In genomic region chr17:81272616-81273015, GRCh38 we compare ENCODE assay signal across 16 cellular contexts. TPM values are rescaled to one million over a fixed set of nuclear protein-coding genes. Genes with fewer than 3 reads are reported as not detected.
A peak's percentile ranks its signal among the peaks of the same experiment; 100 is the strongest.
DNase-seq lines count a peak whose midpoint lies in the region; ATAC-seq and TF ChIP-seq lines count a peak whose summit lies in the region.
"Had no signal": no experiment of that assay in that cellular context is flagged by ENCODE, and none has a peak within 500 bp of the region (broad histone marks: within the 10 kb centered on the region; RNA-seq: fewer than 3 reads in every experiment).

No MANE protein-coding gene starts in this region.

- TF ChIP-seq EP300 in upper lobe of left lung (IDR thresholded peaks at IDR 0.05), result no peak

- H3K27ac ChIP-seq in upper lobe of left lung, result peak overlapping the region in 2 of 4 donors; percentile 52 to 68
- H3K27ac ChIP-seq: PC-9, vagina had no signal

- 60 to 70% methylated on average over 12 of the region's 12 CpGs for WGBS in upper lobe of left lung, 2 donors

- intact Hi-C loops in activated T-helper 1 cell treated with anti-CD3 and anti-CD28 coated beads, Interleukin-12 subunit alpha, Interleukin-12 subunit beta, Interleukin-2, Interleukin-4 antibody, amounts not matched to agents 30 ng/mL and 10 ng/mL and 1 ng/mL, durations not matched to agents 14 hours and 24 hours and 36 hours (cut with micrococcal nuclease), result no loop called here

- no peaks in the 10 kb centered on the region for H3K27me3 Mint-ChIP-seq in activated naive CD4-positive, alpha-beta T cell treated with anti-CD3 and anti-CD28 coated beads, Interleukin-2, amount 50 U/mL, for 24 hours
- H3K27me3 Mint-ChIP-seq in activated T-helper 1 cell treated with anti-CD3 and anti-CD28 coated beads, Interleukin-12 subunit alpha, Interleukin-12 subunit beta, Interleukin-2, Interleukin-4 antibody, amounts not matched to agents 30 ng/mL and 10 ng/mL and 1 ng/mL, durations not matched to agents 14 hours and 24 hours and 36 hours (ENCODE audit: insufficient read depth), result no peaks in the 10 kb centered on the region
- H3K27me3 Mint-ChIP-seq: stimulated activated naive CD8-positive, alpha-beta T cell treated with anti-CD3 and anti-CD28 coated beads, Interleukin-15, amount 100 ng/mL, for 72 hours had no signal

- no peak overlapping the region for H3K4me3 ChIP-seq in LNCaP clone FGC (ENCODE audit: low read depth, low read length)
- H3K4me3 ChIP-seq in upper lobe of left lung, result no peak overlapping the region
- H3K4me3 ChIP-seq: PC-9, vagina had no signal

- no peak for TF ChIP-seq POLR2A in upper lobe of left lung (IDR thresholded peaks at IDR 0.05)

- H3K9me3 ChIP-seq in upper lobe of left lung, result no peaks in the 10 kb centered on the region
- H3K9me3 ChIP-seq: SK-N-SH, vagina had no signal

- no peak overlapping the region for H3K4me3 Mint-ChIP-seq in activated naive CD4-positive, alpha-beta T cell treated with anti-CD3 and anti-CD28 coated beads, Interleukin-2, amount 50 U/mL, for 24 hours
- H3K4me3 Mint-ChIP-seq in activated T-helper 1 cell treated with anti-CD3 and anti-CD28 coated beads, Interleukin-12 subunit alpha, Interleukin-12 subunit beta, Interleukin-2, Interleukin-4 antibody, amounts not matched to agents 30 ng/mL and 10 ng/mL and 1 ng/mL, durations not matched to agents 14 hours and 24 hours and 36 hours, result no peak overlapping the region
- H3K4me3 Mint-ChIP-seq: stimulated activated naive CD8-positive, alpha-beta T cell treated with anti-CD3 and anti-CD28 coated beads, Interleukin-15, amount 100 ng/mL, for 72 hours had no signal

- H3K36me3 Mint-ChIP-seq in activated naive CD4-positive, alpha-beta T cell treated with anti-CD3 and anti-CD28 coated beads, Interleukin-2, amount 50 U/mL, for 24 hours, result peaks cover 11% of the 10 kb centered on the region
- H3K36me3 Mint-ChIP-seq in activated naive CD4-positive, alpha-beta T cell treated with anti-CD3 and anti-CD28 coated beads, Interleukin-2, amount 50 U/mL, for 72 hours, result peaks cover 4% of the 10 kb centered on the region in 2 donors
- H3K36me3 Mint-ChIP-seq in activated T-helper 1 cell treated with anti-CD3 and anti-CD28 coated beads, Interleukin-12 subunit alpha, Interleukin-12 subunit beta, Interleukin-2, Interleukin-4 antibody, amounts not matched to agents 30 ng/mL and 10 ng/mL and 1 ng/mL, durations not matched to agents 14 hours and 24 hours and 36 hours (ENCODE audit: low read depth), result peaks cover 33% of the 10 kb centered on the region

- peaks cover 6% of the 10 kb centered on the region for H3K4me1 Mint-ChIP-seq in activated naive CD4-positive, alpha-beta T cell treated with anti-CD3 and anti-CD28 coated beads, Interleukin-2, amount 50 U/mL, for 24 hours
- no peaks in the 10 kb centered on the region for H3K4me1 Mint-ChIP-seq in activated T-helper 1 cell treated with anti-CD3 and anti-CD28 coated beads, Interleukin-12 subunit alpha, Interleukin-12 subunit beta, Interleukin-2, Interleukin-4 antibody, amounts not matched to agents 30 ng/mL and 10 ng/mL and 1 ng/mL, durations not matched to agents 14 hours and 24 hours and 36 hours (ENCODE audit: low read depth)

- peak overlapping the region; percentile 41 for H3K27ac Mint-ChIP-seq in activated naive CD4-positive, alpha-beta T cell treated with anti-CD3 and anti-CD28 coated beads, Interleukin-2, amount 50 U/mL, for 24 hours
- no peak overlapping the region for H3K27ac Mint-ChIP-seq in activated naive CD4-positive, alpha-beta T cell treated with anti-CD3 and anti-CD28 coated beads, Interleukin-2, amount 50 U/mL, for 72 hours
- H3K27ac Mint-ChIP-seq in activated T-helper 1 cell treated with anti-CD3 and anti-CD28 coated beads, Interleukin-12 subunit alpha, Interleukin-12 subunit beta, Interleukin-2, Interleukin-4 antibody, amounts not matched to agents 30 ng/mL and 10 ng/mL and 1 ng/mL, durations not matched to agents 14 hours and 24 hours and 36 hours, result peak overlapping the region; percentile 40
- H3K27ac Mint-ChIP-seq: stimulated activated naive CD8-positive, alpha-beta T cell treated with anti-CD3 and anti-CD28 coated beads, Interleukin-15, amount 100 ng/mL, for 72 hours had no signal

- no peak for ATAC-seq in activated naive CD4-positive, alpha-beta T cell treated with anti-CD3 and anti-CD28 coated beads, Interleukin-2, amount 50 U/mL, for 72 hours
- ATAC-seq in upper lobe of left lung (ENCODE audit: low FRiP score in 2 of 2), result no peak
- ATAC-seq in HG03469 (IDR thresholded peaks at IDR 0.05; ENCODE audit: unreplicated experiment), result no peak
- ATAC-seq: left ventricle myocardium superior; stimulated activated naive CD8-positive, alpha-beta T cell treated with anti-CD3 and anti-CD28 coated beads, Interleukin-15, amount 100 ng/mL, for 72 hours had no signal

- TF ChIP-seq CTCF in LNCaP clone FGC (IDR thresholded peaks at IDR 0.05; ENCODE audit: control insufficient read depth, extremely low read depth, insufficient read depth) (no peak), upper lobe of left lung (IDR thresholded peaks at IDR 0.05) (no peak)

- H3K27me3 ChIP-seq in upper lobe of left lung, result no peaks in the 10 kb centered on the region
- H3K27me3 ChIP-seq: vagina had no signal

- peaks cover 0 to 82% (median 65%) of the 10 kb centered on the region in 4 donors for H3K36me3 ChIP-seq in upper lobe of left lung

- H3K9me3 Mint-ChIP-seq in activated naive CD4-positive, alpha-beta T cell treated with anti-CD3 and anti-CD28 coated beads, Interleukin-2, amount 50 U/mL, for 24 hours, result no peaks in the 10 kb centered on the region
- H3K9me3 Mint-ChIP-seq in activated naive CD4-positive, alpha-beta T cell treated with anti-CD3 and anti-CD28 coated beads, Interleukin-2, amount 50 U/mL, for 72 hours, result no peaks in the 10 kb centered on the region
- no peaks in the 10 kb centered on the region for H3K9me3 Mint-ChIP-seq in activated T-helper 1 cell treated with anti-CD3 and anti-CD28 coated beads, Interleukin-12 subunit alpha, Interleukin-12 subunit beta, Interleukin-2, Interleukin-4 antibody, amounts not matched to agents 30 ng/mL and 10 ng/mL and 1 ng/mL, durations not matched to agents 14 hours and 24 hours and 36 hours
- H3K9me3 Mint-ChIP-seq: stimulated activated naive CD8-positive, alpha-beta T cell treated with anti-CD3 and anti-CD28 coated beads, Interleukin-15, amount 100 ng/mL, for 72 hours had no signal

- peaks cover 11 to 25% (median 15%) of the 10 kb centered on the region in 4 donors for H3K4me1 ChIP-seq in upper lobe of left lung

- DNase-seq in activated naive CD4-positive, alpha-beta T cell treated with anti-CD3 and anti-CD28 coated beads, Interleukin-2, amount 50 U/mL, for 72 hours (ENCODE audit: low spot score in 2 of 2), result no peak
- DNase-seq in LNCaP clone FGC (ENCODE audit: low read depth), result peak; percentile 95
- no peak for DNase-seq in activated T-helper 1 cell treated with anti-CD3 and anti-CD28 coated beads, Interleukin-12 subunit alpha, Interleukin-12 subunit beta, Interleukin-2, Interleukin-4 antibody, amounts not matched to agents 30 ng/mL and 10 ng/mL and 1 ng/mL, durations not matched to agents 14 hours and 24 hours and 36 hours (ENCODE audit: low spot score)
- peak; percentile 79 to 85 for DNase-seq in upper lobe of left lung
- DNase-seq in RKO (ENCODE audit: low spot score), result no peak
- no peak for DNase-seq in NCI-H446 (lab: John Stamatoyannopoulos, UW)
- DNase-seq: DMS 273 treated with DMSO at 0.1 percent for 48 hours; foreskin fibroblast; left ventricle myocardium superior; PC-9; SK-N-SH; stimulated activated CD4-positive, alpha-beta T cell treated with anti-CD3 and anti-CD28 coated beads, Interleukin-15, amount 100 ng/mL, for 24 hours; stimulated activated naive CD8-positive, alpha-beta T cell treated with anti-CD3 and anti-CD28 coated beads, Interleukin-15, amount 100 ng/mL, for 72 hours had no signal

RNA-seq across cellular contexts. Expression of gene SLC38A10, which starts 22.5 kb away (rescaled TPM):
- 10 to 100 TPM; 19.9 to 72.0 TPM for total RNA-seq in activated naive CD4-positive, alpha-beta T cell treated with anti-CD3 and anti-CD28 coated beads, Interleukin-2, amount 50 U/mL, for 72 hours
- total RNA-seq in activated T-helper 1 cell treated with anti-CD3 and anti-CD28 coated beads, Interleukin-12 subunit alpha, Interleukin-12 subunit beta, Interleukin-2, Interleukin-4 antibody, amounts not matched to agents 30 ng/mL and 10 ng/mL and 1 ng/mL, durations not matched to agents 14 hours and 24 hours and 36 hours, result 99.7 and 101 TPM in 2 replicates
- 100 to 1,000 TPM in 4 of 6 donors, 10 to 100 TPM in 2; 90.6 to 208 (median 110) TPM for total RNA-seq in upper lobe of left lung

RNA-seq across cellular contexts. Expression of gene NDUFAF8, which starts 33.5 kb away (rescaled TPM):
- total RNA-seq in activated naive CD4-positive, alpha-beta T cell treated with anti-CD3 and anti-CD28 coated beads, Interleukin-2, amount 50 U/mL, for 72 hours, result 10 to 100 TPM; 50.1 to 52.5 TPM
- 71.9 and 78.3 TPM in 2 replicates for total RNA-seq in activated T-helper 1 cell treated with anti-CD3 and anti-CD28 coated beads, Interleukin-12 subunit alpha, Interleukin-12 subunit beta, Interleukin-2, Interleukin-4 antibody, amounts not matched to agents 30 ng/mL and 10 ng/mL and 1 ng/mL, durations not matched to agents 14 hours and 24 hours and 36 hours
- 10 to 100 TPM; 19.6 to 38.1 (median 33.6) TPM for total RNA-seq in upper lobe of left lung

RNA-seq across cellular contexts. Expression of gene TEPSIN, which starts 33.8 kb away (rescaled TPM):
- 10 to 100 TPM; 23.2 to 38.7 TPM for total RNA-seq in activated naive CD4-positive, alpha-beta T cell treated with anti-CD3 and anti-CD28 coated beads, Interleukin-2, amount 50 U/mL, for 72 hours
- 37.7 and 41.0 TPM in 2 replicates for total RNA-seq in activated T-helper 1 cell treated with anti-CD3 and anti-CD28 coated beads, Interleukin-12 subunit alpha, Interleukin-12 subunit beta, Interleukin-2, Interleukin-4 antibody, amounts not matched to agents 30 ng/mL and 10 ng/mL and 1 ng/mL, durations not matched to agents 14 hours and 24 hours and 36 hours
- 100 to 1,000 TPM in 2 of 6 donors, 10 to 100 TPM in 4; 33.1 to 141 (median 49.7) TPM for total RNA-seq in upper lobe of left lung

RNA-seq across cellular contexts. Expression of gene CEP131, which starts 49.9 kb away (rescaled TPM):
- 10 to 100 TPM; 10.0 to 14.6 TPM for total RNA-seq in activated naive CD4-positive, alpha-beta T cell treated with anti-CD3 and anti-CD28 coated beads, Interleukin-2, amount 50 U/mL, for 72 hours
- 17.5 and 18.7 TPM in 2 replicates for total RNA-seq in activated T-helper 1 cell treated with anti-CD3 and anti-CD28 coated beads, Interleukin-12 subunit alpha, Interleukin-12 subunit beta, Interleukin-2, Interleukin-4 antibody, amounts not matched to agents 30 ng/mL and 10 ng/mL and 1 ng/mL, durations not matched to agents 14 hours and 24 hours and 36 hours
- 10 to 100 TPM in 4 of 6 donors, 1 to 10 TPM in 2; 5.3 to 55.5 (median 12.6) TPM for total RNA-seq in upper lobe of left lung

Comparison
In these comparisons a context has a peak if more than half of its experiments do, and no peak if none do; other contexts are left out.
1. H3K27ac Mint-ChIP-seq: peak in activated naive CD4-positive, alpha-beta T cell treated with anti-CD3 and anti-CD28 coated beads, Interleukin-2, amount 50 U/mL, for 24 hours (single experiment) and activated T-helper 1 cell treated with anti-CD3 and anti-CD28 coated beads, Interleukin-12 subunit alpha, Interleukin-12 subunit beta, Interleukin-2, Interleukin-4 antibody, amounts not matched to agents 30 ng/mL and 10 ng/mL and 1 ng/mL, durations not matched to agents 14 hours and 24 hours and 36 hours (single experiment); none in activated naive CD4-positive, alpha-beta T cell treated with anti-CD3 and anti-CD28 coated beads, Interleukin-2, amount 50 U/mL, for 72 hours (0 of 2).
2. DNase-seq: peak in LNCaP clone FGC (single experiment) and upper lobe of left lung (2 of 2); none in activated naive CD4-positive, alpha-beta T cell treated with anti-CD3 and anti-CD28 coated beads, Interleukin-2, amount 50 U/mL, for 72 hours (0 of 2), activated T-helper 1 cell treated with anti-CD3 and anti-CD28 coated beads, Interleukin-12 subunit alpha, Interleukin-12 subunit beta, Interleukin-2, Interleukin-4 antibody, amounts not matched to agents 30 ng/mL and 10 ng/mL and 1 ng/mL, durations not matched to agents 14 hours and 24 hours and 36 hours (single experiment), RKO (single experiment) and NCI-H446 (0 of 2).